Comparison of ENCODE assay signal across 17 cellular contexts in the genomic region with DNA sequence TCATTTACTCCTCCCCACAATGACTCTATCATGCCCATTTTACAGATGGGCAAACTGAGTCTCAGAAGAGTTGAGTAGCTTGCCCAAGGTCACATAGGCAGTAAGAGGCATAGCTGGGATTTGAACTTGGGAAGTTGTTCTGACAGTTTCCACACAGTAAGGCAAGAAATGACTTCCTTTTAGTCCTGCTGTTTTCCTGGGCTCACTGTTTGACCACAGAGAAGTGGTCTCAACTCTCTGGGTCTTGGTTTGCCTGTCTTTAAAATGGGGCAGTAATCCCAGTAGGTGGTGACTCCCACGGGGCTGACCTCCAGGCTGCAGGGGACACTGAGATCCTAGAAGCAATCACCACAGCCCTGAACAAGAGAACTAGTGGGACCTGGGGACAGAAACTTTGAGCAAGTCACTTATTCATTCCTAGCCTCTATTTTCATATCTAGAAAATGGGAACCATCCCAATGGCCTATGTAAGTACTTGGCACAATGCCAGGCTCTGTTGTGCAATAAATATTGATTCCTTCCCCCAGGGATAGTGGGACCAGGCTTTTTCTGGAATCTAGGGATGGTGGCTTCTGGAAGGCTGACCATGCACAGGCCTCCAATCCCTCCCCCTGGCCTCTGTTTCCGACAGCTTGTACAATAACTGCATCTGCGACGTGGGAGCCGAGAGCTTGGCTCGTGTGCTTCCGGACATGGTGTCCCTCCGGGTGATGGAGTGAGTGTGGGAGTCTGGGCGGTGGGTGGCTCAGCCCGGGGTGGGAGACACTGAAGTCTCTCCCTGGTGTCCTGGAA. TPM values are rescaled to one million over a fixed set of nuclear protein-coding genes. Genes with fewer than 3 reads are reported as not detected.
DNase-seq lines count a peak whose midpoint lies in the region; ATAC-seq and TF ChIP-seq lines count a peak whose summit lies in the region.
"Had no signal": no experiment of that assay in that cellular context is flagged by ENCODE, and none has a peak within 500 bp of the region (broad histone marks: within the 10 kb centered on the region; RNA-seq: fewer than 3 reads in every experiment).

No MANE protein-coding gene starts in this region.

- H3K4me2 ChIP-seq in SK-N-SH: no peak overlapping the region
- no peak overlapping the region for H3K4me2 ChIP-seq in neural progenitor cell

- H3K9me3 ChIP-seq in SK-N-SH (no peaks in the 10 kb centered on the region), upper lobe of right lung (no peaks in the 10 kb centered on the region), neural progenitor cell (ENCODE audit: low read depth) (no peaks in the 10 kb centered on the region)
- H3K9me3 ChIP-seq: neutrophil had no signal

- POLR2A ChIA-PET in SK-N-SH (lab: Yijun Ruan, JAX): no interaction called here

- DNase-seq in SK-N-SH: no peak
- DNase-seq in fibroblast of mammary gland (ENCODE audit: low read depth): peak; percentile 33
- DNase-seq in myocyte (ENCODE audit: low read depth): peak; percentile 25
- DNase-seq in upper lobe of right lung: no peak
- no peak for DNase-seq in RPMI8226
- no peak for DNase-seq in neural progenitor cell (ENCODE audit: low spot score)
- DNase-seq: activated CD4-positive, alpha-beta T cell treated with anti-CD3 and anti-CD28 coated beads, Interleukin-2, amount 50 U/mL, for 48 hours; KG1; left colon; NCI-H1436; NCI-H526 treated with DMSO at 0.1 percent for 48 hours had no signal

- CTCF ChIA-PET in SK-N-SH (lab: Yijun Ruan, JAX): interaction anchor here (1.0 to 1.8 kb wide), 4 partner anchors 9 to 184 kb away, joined by 3 to 5 read pairs (median 4); no protein-coding TSS in a partner anchor

- H3K27me3 ChIP-seq in SK-N-SH (ENCODE audit: insufficient read depth) (no peaks in the 10 kb centered on the region), upper lobe of right lung (no peaks in the 10 kb centered on the region), neural progenitor cell (no peaks in the 10 kb centered on the region)
- H3K27me3 ChIP-seq: neutrophil had no signal

- H3K36me3 ChIP-seq in SK-N-SH (replicated peaks in 1 of 2; ENCODE audit: control insufficient read depth in 1 of 2, insufficient read depth in 2 of 2, low read length in 1 of 2) (peaks cover 0 to 11% of the 10 kb centered on the region in 2 experiments), upper lobe of right lung (peaks cover 44% of the 10 kb centered on the region), neural progenitor cell (no peaks in the 10 kb centered on the region)

- ATAC-seq in SK-N-SH treated with all-trans-retinoic acid at 6 μM for 48 hours (no peak), upper lobe of right lung (peak; percentile 5), HG03565 (IDR thresholded peaks at IDR 0.05; ENCODE audit: unreplicated experiment) (no peak)
- ATAC-seq: left colon had no signal

- no peak for TF ChIP-seq RAD21 in SK-N-SH (IDR thresholded peaks at IDR 0.05; ENCODE audit: low read length)

- no peaks in the 10 kb centered on the region for H3K9me2 ChIP-seq in SK-N-SH

- no peaks in the 10 kb centered on the region for H3K9me3 Mint-ChIP-seq in neural progenitor cell
- H3K9me3 Mint-ChIP-seq: activated T-helper 2 cell treated with anti-CD3 and anti-CD28 coated beads, Interferon-gamma antibody, Interleukin-2, Interleukin-4, amounts not matched to agents 10 μg/mL and 5 μg/mL and 100 μg/mL, durations not matched to agents 14 hours and 24 hours and 36 hours had no signal

- H3K4me3 ChIP-seq in SK-N-SH (ENCODE audit: low read depth in 2 of 2, low read length in 1 of 2): no peak overlapping the region
- H3K4me3 ChIP-seq in fibroblast of mammary gland (ENCODE audit: control insufficient read depth, low read depth, low read length): no peak overlapping the region
- H3K4me3 ChIP-seq in upper lobe of right lung: no peak overlapping the region
- H3K4me3 ChIP-seq in neural progenitor cell: no peak overlapping the region

- H3K27me3 Mint-ChIP-seq in neural progenitor cell (ENCODE audit: insufficient read depth, low read depth): peaks cover 2% of the 10 kb centered on the region

- TF ChIP-seq CTCF in SK-N-SH (IDR thresholded peaks at IDR 0.05): no peak
- no peak for TF ChIP-seq CTCF in fibroblast of mammary gland (conservative IDR thresholded peaks at IDR 0.05; ENCODE audit: control insufficient read depth, insufficient read depth, low read depth, low read length)
- TF ChIP-seq CTCF in upper lobe of right lung (IDR thresholded peaks at IDR 0.05): no peak
- no peak for TF ChIP-seq CTCF in neural progenitor cell (IDR thresholded peaks at IDR 0.05)

- TF ChIP-seq EP300 in SK-N-SH (IDR thresholded peaks at IDR 0.05; ENCODE audit: borderline replicate concordance in 1 of 2, low read depth in 1 of 2, low read length in 1 of 2): no peak

- H3F3A ChIP-seq in SK-N-SH (replicated peaks; ENCODE audit: insufficient read depth) (peaks cover 5% of the 10 kb centered on the region), neural progenitor cell (ENCODE audit: low read depth) (no peaks in the 10 kb centered on the region)

- H3K27ac ChIP-seq in SK-N-SH (ENCODE audit: low read depth in 2 of 2, low read length in 1 of 2): no peak overlapping the region
- peak overlapping the region; percentile 51 for H3K27ac ChIP-seq in upper lobe of right lung
- no peak overlapping the region for H3K27ac ChIP-seq in neural progenitor cell
- H3K27ac ChIP-seq: neutrophil, RWPE1 had no signal

- intact Hi-C loops in upper lobe of right lung (cut with DNase I): loop anchor here (10.0 kb wide), 1 partner anchor 177 kb away; a partner anchor contains a TSS

- 86% methylated on average over 4 of the region's 10 CpGs for WGBS in SK-N-SH (ENCODE audit: low lambda C conversion rate)

- H4K20me1 ChIP-seq in SK-N-SH (ENCODE audit: insufficient read depth): no peaks in the 10 kb centered on the region
- no peaks in the 10 kb centered on the region for H4K20me1 ChIP-seq in neural progenitor cell (ENCODE audit: low read depth)

- H2AFZ ChIP-seq in SK-N-SH (ENCODE audit: low read depth): no peak overlapping the region
- no peak overlapping the region for H2AFZ ChIP-seq in neural progenitor cell (replicated peaks)

- H3K4me3 Mint-ChIP-seq in neural progenitor cell: no peak overlapping the region

- H3K79me2 ChIP-seq in SK-N-SH (ENCODE audit: insufficient read depth) (no peaks in the 10 kb centered on the region), neural progenitor cell (ENCODE audit: low read depth) (no peaks in the 10 kb centered on the region)

- peaks cover 0 to 13% of the 10 kb centered on the region in 2 experiments; a peak in 1 of 4 replicates for H3K4me1 ChIP-seq in SK-N-SH (ENCODE audit: control insufficient read depth in 1 of 2, insufficient read depth in 2 of 2, low read depth in 1 of 2, low read length in 1 of 2)
- peaks cover 27% of the 10 kb centered on the region for H3K4me1 ChIP-seq in upper lobe of right lung
- H3K4me1 ChIP-seq in neural progenitor cell: no peaks in the 10 kb centered on the region

- peaks cover 6% of the 10 kb centered on the region for H3K4me1 Mint-ChIP-seq in neural progenitor cell

- H3K9ac ChIP-seq in SK-N-SH (no peak overlapping the region), neural progenitor cell (no peak overlapping the region)

- H3K27ac Mint-ChIP-seq in neural progenitor cell: no peak overlapping the region
- H3K27ac Mint-ChIP-seq: activated T-helper 2 cell treated with anti-CD3 and anti-CD28 coated beads, Interferon-gamma antibody, Interleukin-2, Interleukin-4, amounts not matched to agents 10 μg/mL and 5 μg/mL and 100 μg/mL, durations not matched to agents 14 hours and 24 hours and 36 hours had no signal

- no peaks in the 10 kb centered on the region for H3K36me3 Mint-ChIP-seq in neural progenitor cell

TF ChIP-seq in SK-N-SH, 30 proteins besides CTCF, POLR2A, EP300 and RAD21:
- no peak for TF ChIP-seq YY1 (IDR thresholded peaks at IDR 0.05; ENCODE audit: low read depth)
- TF ChIP-seq NFIC (IDR thresholded peaks at IDR 0.05; ENCODE audit: borderline replicate concordance): peak; percentile 50

TF ChIP-seq in SK-N-SH treated with all-trans-retinoic acid at 6 μM for 48 hours, 23 proteins besides CTCF, POLR2A, EP300 and RAD21:
- no peak for TF ChIP-seq PPARA (CRISPR knock-in tag; IDR thresholded peaks at IDR 0.05; ENCODE audit: borderline replicate concordance)

RNA-seq across cellular contexts. Expression of a gene that starts 20.5 kb away (rescaled TPM):
- polyA plus RNA-seq in SK-N-SH (2012; rRNA removed): 48.2 and 55.5 TPM in 2 replicates
- 37.8 and 49.5 TPM in 2 replicates for polyA plus RNA-seq in SK-N-SH (2012; cell fraction: cytosol; rRNA removed)
- 27.7 and 34.0 TPM in 2 replicates for polyA plus RNA-seq in SK-N-SH (2012; cell fraction: nucleus; rRNA removed)
- 63.8 and 75.2 TPM in 2 replicates for total RNA-seq in myocyte
- 49.9 TPM for polyA plus RNA-seq in myocyte (2012)
- 36.3 TPM for total RNA-seq in upper lobe of right lung
- total RNA-seq in neural progenitor cell (ENCODE audit: low replicate concordance): 16.4 and 45.9 TPM in 2 replicates

RNA-seq across cellular contexts. Expression of a gene that starts 22.6 kb away (rescaled TPM):
- polyA plus RNA-seq in SK-N-SH (2012; rRNA removed): 9.2 and 13.7 TPM in 2 replicates
- 9.3 and 12.0 TPM in 2 replicates for polyA plus RNA-seq in SK-N-SH (2012; cell fraction: cytosol; rRNA removed)
- 22.7 and 22.9 TPM in 2 replicates for polyA plus RNA-seq in SK-N-SH (2012; cell fraction: nucleus; rRNA removed)
- 20.7 and 23.8 TPM in 2 replicates for total RNA-seq in myocyte
- 28.7 TPM for polyA plus RNA-seq in myocyte (2012)
- total RNA-seq in upper lobe of right lung: 36.9 TPM
- total RNA-seq in neural progenitor cell (ENCODE audit: low replicate concordance): 7.8 and 11.9 TPM in 2 replicates

RNA-seq across cellular contexts. Expression of a gene that starts 44.7 kb away (rescaled TPM):
- 0.15 and 0.23 TPM in 2 replicates for polyA plus RNA-seq in SK-N-SH (2012; rRNA removed)
- polyA plus RNA-seq in SK-N-SH (2012; cell fraction: cytosol; rRNA removed): 0.09 and 0.19 TPM in 2 replicates
- 0.68 and 1.0 TPM in 2 replicates for polyA plus RNA-seq in SK-N-SH (2012; cell fraction: nucleus; rRNA removed)
- total RNA-seq in myocyte (under 0.01 and 0.03 TPM in 2 replicates), upper lobe of right lung (78.9 TPM), neural progenitor cell (ENCODE audit: low replicate concordance) (not detected in 2 replicates)
- polyA plus RNA-seq in myocyte (2012): 1.0 TPM
- total RNA-seq: A673 had no signal

Comparison
In these comparisons a context has a peak if more than half of its experiments do, and no peak if none do; other contexts are left out.
1. DNase-seq: peak in fibroblast of mammary gland (single experiment) and myocyte (single experiment); none in SK-N-SH (single experiment), upper lobe of right lung (single experiment), RPMI8226 (single experiment) and neural progenitor cell (single experiment).
2. RNA of a gene that starts 44.7 kb away (total RNA-seq): 78.9 TPM in upper lobe of right lung (single experiment); under 0.01 to 0.03 TPM in myocyte and not detected in neural progenitor cell; every median in the first group is over 10 times any median in the second.